In genomic region chr2:37570773-37571570, GRCh38 we compare ENCODE assay signal across 1 cellular context.
TF ChIP-seq lines count a peak whose summit lies in the region.

No MANE protein-coding gene starts in this region.

TF ChIP-seq in GM12878, 131 proteins besides CTCF, POLR2A, EP300 and RAD21 (continued from another document):
- peak; percentile 76 for TF ChIP-seq PBX3 (IDR thresholded peaks at IDR 0.05; ENCODE audit: insufficient replicate concordance, low read depth, low read length)
- TF ChIP-seq ZNF687 (IDR thresholded peaks at IDR 0.05), result peak; percentile 89
- peak; percentile 78 for TF ChIP-seq GATAD2B (conservative IDR thresholded peaks at IDR 0.05; ENCODE audit: low read depth)
- no peak for TF ChIP-seq JUND (IDR thresholded peaks at IDR 0.05; ENCODE audit: low read depth, low read length)
- TF ChIP-seq E2F8 (IDR thresholded peaks at IDR 0.05; ENCODE audit: low read depth, partially characterized antibody), result peak; percentile 32
- TF ChIP-seq PAX8 (IDR thresholded peaks at IDR 0.05), result no peak
- no peak; the same call in 1 of the 2 replicates for TF ChIP-seq RAD51 (IDR thresholded peaks at IDR 0.05)
- TF ChIP-seq ZBTB33 (IDR thresholded peaks at IDR 0.05), result no peak
- no peak for TF ChIP-seq TBL1XR1 (IDR thresholded peaks at IDR 0.05; ENCODE audit: low read depth, low read length)
- TF ChIP-seq E4F1 (IDR thresholded peaks at IDR 0.05; ENCODE audit: borderline replicate concordance, partially characterized antibody), result no peak
- TF ChIP-seq POLR2AphosphoS5 (IDR thresholded peaks at IDR 0.05; ENCODE audit: low read length), result peak; percentile 57
- TF ChIP-seq USF1 (IDR thresholded peaks at IDR 0.05; ENCODE audit: borderline replicate concordance, extremely low read length, insufficient read depth, low read depth, low read length), result no peak
- TF ChIP-seq CBX3 (IDR thresholded peaks at IDR 0.05; ENCODE audit: borderline replicate concordance, low read depth), result no peak
- TF ChIP-seq PRDM15 (CRISPR knock-in tag; IDR thresholded peaks at IDR 0.05), result no peak
- peak; percentile 77 for TF ChIP-seq JUNB (IDR thresholded peaks at IDR 0.05)
- peak; percentile 86 for TF ChIP-seq SMAD1 (IDR thresholded peaks at IDR 0.05; ENCODE audit: low read depth, partially characterized antibody)
- TF ChIP-seq HSF1 (IDR thresholded peaks at IDR 0.05; ENCODE audit: low read depth, low read length), result no peak
- TF ChIP-seq CHD4 (IDR thresholded peaks at IDR 0.05), result no peak
- no peak; the same call in 1 of the 2 replicates for TF ChIP-seq MLLT1 (IDR thresholded peaks at IDR 0.05)
- no peak for TF ChIP-seq ZBTB4 (CRISPR knock-in tag; IDR thresholded peaks at IDR 0.05)
